8 cellular contexts compared by ENCODE assay signal in the genomic region with DNA sequence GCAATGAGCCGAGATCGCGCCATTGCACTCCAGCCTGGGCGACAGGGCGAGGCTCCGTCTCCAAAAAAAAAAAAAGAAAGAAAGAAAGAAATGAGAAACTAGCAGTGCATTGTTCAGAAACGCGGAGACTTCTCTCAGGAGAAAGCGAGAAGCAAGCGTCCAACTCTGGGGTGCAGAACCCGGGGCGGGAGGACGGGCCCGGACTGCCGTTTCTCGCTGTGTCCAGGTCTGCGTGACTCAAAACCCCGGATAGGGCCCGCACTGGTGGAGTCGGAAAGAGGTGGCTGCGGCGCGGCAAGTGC. TPM values are rescaled to one million over a fixed set of nuclear protein-coding genes. Genes with fewer than 3 reads are reported as not detected.
DNase-seq lines count a peak whose midpoint lies in the region; ATAC-seq and TF ChIP-seq lines count a peak whose summit lies in the region.

No MANE protein-coding gene starts in this region.

- H3K27ac ChIP-seq in body of pancreas (peak overlapping the region; percentile 93 to 100 (median 97)), transverse colon (peak overlapping the region; percentile 100)

- H3K9me3 Mint-ChIP-seq in activated naive CD4-positive, alpha-beta T cell treated with anti-CD3 and anti-CD28 coated beads for 36 hours: no peaks in the 10 kb centered on the region
- H3K9me3 Mint-ChIP-seq in memory B cell: no peaks in the 10 kb centered on the region

- TF ChIP-seq CTCF in body of pancreas (IDR thresholded peaks at IDR 0.05): peak in 1 of 7 experiments; percentile 8
- TF ChIP-seq CTCF in transverse colon (IDR thresholded peaks at IDR 0.05): no peak

- H3K36me3 Mint-ChIP-seq in activated naive CD4-positive, alpha-beta T cell treated with anti-CD3 and anti-CD28 coated beads for 36 hours (ENCODE audit: low read depth): peaks cover 5% of the 10 kb centered on the region
- H3K36me3 Mint-ChIP-seq in memory B cell: peaks cover 1% of the 10 kb centered on the region

- WGBS in body of pancreas, 2 donors: 0 to 1% methylated on average over 13 to 23 of the region's 23 CpGs
- WGBS in transverse colon (ENCODE audit: low coverage in 1 of 2), 2 donors: 0% methylated on average over 12 to 23 of the region's 23 CpGs

- peak overlapping the region; percentile 14 to 98 for H3K4me3 ChIP-seq in body of pancreas
- peak overlapping the region; percentile 93 to 98 (median 94) for H3K4me3 ChIP-seq in transverse colon

- H3K4me1 ChIP-seq in body of pancreas: peaks cover 30% of the 10 kb centered on the region
- peaks cover 20 to 30% (median 28%) of the 10 kb centered on the region in 4 donors for H3K4me1 ChIP-seq in transverse colon

- peaks cover 24% of the 10 kb centered on the region for H3K4me1 Mint-ChIP-seq in activated naive CD4-positive, alpha-beta T cell treated with anti-CD3 and anti-CD28 coated beads for 36 hours (ENCODE audit: low read depth)
- peaks cover 11% of the 10 kb centered on the region for H3K4me1 Mint-ChIP-seq in memory B cell

- no peaks in the 10 kb centered on the region for H3K27me3 Mint-ChIP-seq in activated naive CD4-positive, alpha-beta T cell treated with anti-CD3 and anti-CD28 coated beads for 36 hours (ENCODE audit: low read depth)
- no peaks in the 10 kb centered on the region for H3K27me3 Mint-ChIP-seq in memory B cell

- peak overlapping the region; percentile 90 for H3K4me3 Mint-ChIP-seq in activated naive CD4-positive, alpha-beta T cell treated with anti-CD3 and anti-CD28 coated beads for 36 hours
- H3K4me3 Mint-ChIP-seq in memory B cell: peak overlapping the region; percentile 99

- H3K27ac Mint-ChIP-seq in activated naive CD4-positive, alpha-beta T cell treated with anti-CD3 and anti-CD28 coated beads for 36 hours: peak overlapping the region; percentile 85
- peak overlapping the region; percentile 96 for H3K27ac Mint-ChIP-seq in memory B cell

- ATAC-seq in body of pancreas: no peak
- ATAC-seq in memory B cell (ENCODE audit: low read depth): no peak
- ATAC-seq in left colon: no peak

- intact Hi-C loops in activated naive CD4-positive, alpha-beta T cell treated with anti-CD3 and anti-CD28 coated beads for 36 hours (cut with micrococcal nuclease): loop anchor here (1.0 to 2.0 kb wide), 4 partner anchors 14 to 240 kb away; a partner anchor contains a TSS
- intact Hi-C loops in body of pancreas (cut with DNase I) (no loop called here), transverse colon (cut with DNase I; ENCODE audit: low total_unique reads) (no loop called here), left colon (cut with DNase I, micrococcal nuclease) (no loop called here)

- no peak for TF ChIP-seq EP300 in transverse colon (IDR thresholded peaks at IDR 0.05; ENCODE audit: low read depth)

- H3K9me3 ChIP-seq in body of pancreas (no peaks in the 10 kb centered on the region), transverse colon (no peaks in the 10 kb centered on the region)

- H3K36me3 ChIP-seq in body of pancreas (replicated peaks in 1 of 2; ENCODE audit: insufficient read depth in 1 of 2, low read depth in 2 of 2) (no peaks in the 10 kb centered on the region), transverse colon (no peaks in the 10 kb centered on the region)

- peak in 1 of 3 donors; percentile 70 for TF ChIP-seq POLR2A in body of pancreas (IDR thresholded peaks at IDR 0.05)
- TF ChIP-seq POLR2A in transverse colon (IDR thresholded peaks at IDR 0.05): no peak

- H3K27me3 ChIP-seq in body of pancreas: no peaks in the 10 kb centered on the region
- no peaks in the 10 kb centered on the region for H3K27me3 ChIP-seq in transverse colon

- CTCF ChIA-PET in activated naive CD4-positive, alpha-beta T cell treated with anti-CD3 and anti-CD28 coated beads for 36 hours (lab: Charles Lee): interaction anchor here (0.5 to 1.1 kb wide), 2 partner anchors 111 to 200 kb away, joined by 3 read pairs; no protein-coding TSS in a partner anchor

- in situ Hi-C loops in transverse colon (cut with MboI; ENCODE audit: low pct_ligation_motif_present in 1 of 4, low pct_unique_long_range_greater_than_20kb in 1 of 4, low sequenced_read_pairs in 3 of 4): no loop called here

- no peak for DNase-seq in activated naive CD4-positive, alpha-beta T cell treated with anti-CD3 and anti-CD28 coated beads for 36 hours
- no peak for DNase-seq in activated naive CD4-positive, alpha-beta T cell treated with Interleukin-2 at 50 U/mL for 16 hours
- no peak for DNase-seq in body of pancreas
- DNase-seq in memory B cell (ENCODE audit: low spot score in 2 of 2): no peak
- no peak for DNase-seq in transverse colon
- DNase-seq in NCI-H1930 (lab: John Stamatoyannopoulos, UW): no peak
- DNase-seq in left colon: no peak
- no peak for DNase-seq in NCI-H2196 treated with DMSO at 0.1 percent for 48 hours (lab: John Stamatoyannopoulos, UW; ENCODE audit: unreplicated experiment)

RNA-seq across cellular contexts. Expression of a gene that starts 0.4 kb away (rescaled TPM):
- total RNA-seq in activated naive CD4-positive, alpha-beta T cell treated with anti-CD3 and anti-CD28 coated beads for 36 hours: 10 to 100 TPM; 27.6 to 31.7 TPM
- total RNA-seq in body of pancreas (100 to 1,000 TPM in 1 of 2 donors, 10 to 100 TPM in 1; 57.6 to 101 TPM), transverse colon (100 to 1,000 TPM in 3 of 4 donors, 10 to 100 TPM in 1; 94.2 to 346 (median 224) TPM), left colon (10 to 100 TPM; 84.8 to 86.1 TPM)

RNA-seq across cellular contexts. Expression of a gene that starts 15.0 kb away (rescaled TPM):
- total RNA-seq in activated naive CD4-positive, alpha-beta T cell treated with anti-CD3 and anti-CD28 coated beads for 36 hours: 1 to 10 TPM in 1 of 2 experiments, under 1 TPM in 1; 0.94 to 1.2 TPM
- total RNA-seq in body of pancreas (1 to 10 TPM; 1.3 to 2.3 TPM), transverse colon (1 to 10 TPM; 1.5 to 4.6 (median 3.7) TPM), left colon (1 to 10 TPM; 3.1 to 3.3 TPM)

RNA-seq across cellular contexts. Expression of a gene that starts 17.1 kb away (rescaled TPM):
- under 1 TPM; 0.64 to 0.99 TPM for total RNA-seq in activated naive CD4-positive, alpha-beta T cell treated with anti-CD3 and anti-CD28 coated beads for 36 hours
- total RNA-seq in body of pancreas: 1 to 10 TPM in 1 of 2 donors, under 1 TPM in 1; 0.99 to 1.8 TPM
- total RNA-seq in transverse colon: 10 to 100 TPM in 2 of 4 donors, 1 to 10 TPM in 2; 4.9 to 58.9 (median 9.9) TPM
- 1 to 10 TPM; 1.2 to 7.2 TPM for total RNA-seq in left colon

RNA-seq across cellular contexts. Expression of a gene that starts 40.2 kb away (rescaled TPM):
- 10 to 100 TPM; 91.6 to 95.9 TPM for total RNA-seq in activated naive CD4-positive, alpha-beta T cell treated with anti-CD3 and anti-CD28 coated beads for 36 hours
- total RNA-seq in body of pancreas (100 to 1,000 TPM in 1 of 2 donors, 10 to 100 TPM in 1; 82.1 to 113 TPM), transverse colon (100 to 1,000 TPM in 3 of 4 donors, 10 to 100 TPM in 1; 95.0 to 162 (median 136) TPM), left colon (100 to 1,000 TPM; 118 to 130 TPM)

RNA-seq across cellular contexts. Expression of a gene that starts 43.9 kb away (rescaled TPM):
- total RNA-seq in activated naive CD4-positive, alpha-beta T cell treated with anti-CD3 and anti-CD28 coated beads for 36 hours: 10 to 100 TPM; 33.7 to 34.4 TPM
- total RNA-seq in body of pancreas (10 to 100 TPM; 14.5 to 45.5 TPM), transverse colon (100 to 1,000 TPM in 1 of 4 donors, 10 to 100 TPM in 3; 28.4 to 183 (median 60.5) TPM), left colon (10 to 100 TPM; 29.6 to 37.0 TPM)
